9 cellular contexts compared by ENCODE assay signal in genomic region chr16:30065943-30066881, GRCh38. TPM values are rescaled to one million over a fixed set of nuclear protein-coding genes. Genes with fewer than 3 reads are reported as not detected.
A peak's percentile ranks its signal among the peaks of the same experiment; 100 is the strongest.
DNase-seq lines count a peak whose midpoint lies in the region; ATAC-seq, FAIRE-seq and TF ChIP-seq lines count a peak whose summit lies in the region.
"Had no signal": no experiment of that assay in that cellular context is flagged by ENCODE, and none has a peak within 500 bp of the region (broad histone marks: within the 10 kb centered on the region; RNA-seq: fewer than 3 reads in every experiment).

No MANE protein-coding gene starts in this region.

- H3K9me3 ChIP-seq in A549 (no peaks in the 10 kb centered on the region), T-helper 17 cell (ENCODE audit: control insufficient read depth, low read length, poor library complexity, severe bottlenecking) (no peaks in the 10 kb centered on the region), mucosa of stomach (ENCODE audit: control insufficient read depth, low read length) (no peaks in the 10 kb centered on the region)
- H3K9me3 ChIP-seq in effector memory CD4-positive, alpha-beta T cell (ENCODE audit: control insufficient read depth, low read length) = no peaks in the 10 kb centered on the region

- CTCF ChIA-PET in A549 (lab: Yijun Ruan, JAX) = interaction anchor here (3.3 to 9.9 kb wide), 5 partner anchors 11 to 34 kb away, joined by 13 to 119 read pairs (median 44); partner anchors contain the start of genes PPP4C, TBX6 and TLCD3B

- POLR2A ChIA-PET in A549 (lab: Yijun Ruan, JAX) = interaction anchor here (0.6 to 3.5 kb wide), 15 partner anchors 8 to 305 kb away, joined by 3 to 67 read pairs (median 7); partner anchors contain the start of genes CORO1A, KIF22, PAGR1 and PPP4C

- no peaks in the 10 kb centered on the region for H3K27me3 ChIP-seq in effector memory CD4-positive, alpha-beta T cell (replicated peaks; ENCODE audit: control insufficient read depth, insufficient read depth, low read length, poor library complexity, severe bottlenecking)
- H3K27me3 ChIP-seq in mucosa of stomach (ENCODE audit: control insufficient read depth, insufficient read depth, low read length) = no peaks in the 10 kb centered on the region

- TF ChIP-seq CTCF in A549 (IDR thresholded peaks at IDR 0.05) (no peak), type B pancreatic cell (conservative IDR thresholded peaks at IDR 0.05) (no peak)

- FAIRE-seq in A549 (lab: Jason Lieb, UNC) = no peak
- FAIRE-seq: islet of Langerhans had no signal

- DNase-seq in A549 (ENCODE audit: low read depth in 1 of 2, low spot score in 1 of 2) = peak in 1 of 2 experiments; percentile 43
- DNase-seq in T-helper 17 cell = no peak
- peak in 1 of 3 donors; percentile 20 for DNase-seq in effector memory CD4-positive, alpha-beta T cell
- DNase-seq in type B pancreatic cell (ENCODE audit: extremely low spot score, unreplicated experiment) = no peak
- no peak for DNase-seq in NK-92 (lab: John Stamatoyannopoulos, UW; ENCODE audit: unreplicated experiment)
- no peak for DNase-seq in cerebellar cortex (ENCODE audit: low spot score)

- peak overlapping the region; percentile 96 to 97 for H3K27ac ChIP-seq in A549
- peak overlapping the region; percentile 83 for H3K27ac ChIP-seq in effector memory CD4-positive, alpha-beta T cell (ENCODE audit: insufficient read depth, low read length, poor library complexity, severe bottlenecking)

- H3K36me3 ChIP-seq in effector memory CD4-positive, alpha-beta T cell (ENCODE audit: control insufficient read depth, insufficient read depth, low read length) = peaks cover 40% of the 10 kb centered on the region
- H3K36me3 ChIP-seq in mucosa of stomach (ENCODE audit: control insufficient read depth, insufficient read depth, low read length) = peaks cover 35% of the 10 kb centered on the region

- no peak for TF ChIP-seq EP300 in A549 (IDR thresholded peaks at IDR 0.05)

- no peak for TF ChIP-seq RAD21 in A549 (conservative IDR thresholded peaks at IDR 0.05 in 1 of 2, IDR thresholded peaks at IDR 0.05 in 1 of 2)

- peaks cover 34% of the 10 kb centered on the region for H3K4me1 ChIP-seq in A549
- peaks cover 33% of the 10 kb centered on the region for H3K4me1 ChIP-seq in effector memory CD4-positive, alpha-beta T cell (ENCODE audit: control insufficient read depth, insufficient read depth, low read length, poor library complexity, severe bottlenecking)
- H3K4me1 ChIP-seq in mucosa of stomach (ENCODE audit: control insufficient read depth, insufficient read depth, low read length) = peaks cover 46% of the 10 kb centered on the region

- peak overlapping the region; percentile 97 for H3K4me2 ChIP-seq in A549

- no peaks in the 10 kb centered on the region for H3K9me3 Mint-ChIP-seq in type B pancreatic cell

- H3K4me3 ChIP-seq in A549 = peak overlapping the region; percentile 73
- H3K4me3 ChIP-seq in effector memory CD4-positive, alpha-beta T cell (ENCODE audit: insufficient read depth, low read depth, low read length, poor library complexity, severe bottlenecking) = peak overlapping the region; percentile 98
- H3K4me3 ChIP-seq in mucosa of stomach (ENCODE audit: low read length) = peak overlapping the region; percentile 98

- H3K27me3 Mint-ChIP-seq in T-helper 17 cell (no peaks in the 10 kb centered on the region), type B pancreatic cell (no peaks in the 10 kb centered on the region)

- H3K4me3 Mint-ChIP-seq in T-helper 17 cell = peak overlapping the region; percentile 98
- H3K4me3 Mint-ChIP-seq in type B pancreatic cell = peak overlapping the region; percentile 92

- ATAC-seq in A549 = peak; percentile 7 to 23; a peak in 5 of 6 replicates
- ATAC-seq in GM21786 (IDR thresholded peaks at IDR 0.05; ENCODE audit: unreplicated experiment) = peak; percentile 1
- no peak for ATAC-seq in T-helper 17 cell

- TF ChIP-seq POLR2A in A549 (IDR thresholded peaks at IDR 0.05; ENCODE audit: low read length) = no peak

- WGBS in A549 (ENCODE audit: missing lambda C conversion rate) = 0% methylated on average over 26 of the region's 48 CpGs

- H3K27ac Mint-ChIP-seq in T-helper 17 cell (peak overlapping the region; percentile 96), type B pancreatic cell (peak overlapping the region; percentile 96)

- H3K36me3 Mint-ChIP-seq in T-helper 17 cell (ENCODE audit: low read depth) (no peaks in the 10 kb centered on the region), type B pancreatic cell (peaks cover 22% of the 10 kb centered on the region)

- H3K9ac ChIP-seq in mucosa of stomach (ENCODE audit: low read length) = peak overlapping the region; percentile 96

- peaks cover 26% of the 10 kb centered on the region for H3K4me1 Mint-ChIP-seq in T-helper 17 cell
- H3K4me1 Mint-ChIP-seq in type B pancreatic cell (ENCODE audit: unreplicated experiment) = peaks cover 8% of the 10 kb centered on the region

TF ChIP-seq in A549, 52 proteins besides CTCF, POLR2A, EP300 and RAD21 (continues in another document):
- TF ChIP-seq MAFK (IDR thresholded peaks at IDR 0.05; ENCODE audit: partially characterized antibody) (peak; percentile 7), MYC (IDR thresholded peaks at IDR 0.05; ENCODE audit: borderline replicate concordance, low read length) (no peak), CHD2 (IDR thresholded peaks at IDR 0.05; ENCODE audit: low read length, partially characterized antibody) (no peak), HOXA7 (CRISPR knock-in tag; IDR thresholded peaks at IDR 0.05) (peak; percentile 23; the same call in 1 of the 2 replicates), KDM5A (IDR thresholded peaks at IDR 0.05) (0 out of 2 replicates have a peak, but pooled peaks have one; percentile 37), PBX3 (IDR thresholded peaks at IDR 0.05) (no peak), ESRRA (IDR thresholded peaks at IDR 0.05; ENCODE audit: borderline replicate concordance, low read length) (0 out of 2 replicates have a peak, but pooled peaks have one; percentile 61), HDAC2 (IDR thresholded peaks at IDR 0.05) (0 out of 2 replicates have a peak, but pooled peaks have one; percentile 49), HOXB5 (CRISPR knock-in tag; IDR thresholded peaks at IDR 0.05) (no peak)

RNA-seq across cellular contexts. Expression of gene ALDOA, which starts 0.7 kb away (rescaled TPM):
- polyA plus RNA-seq in A549 (2011; rRNA removed) (741 and 761 TPM in 2 replicates), A549 (2017; fragmentation: RNase III; extraction: RNeasy Plus Mini Kit Qiagen cat#74134 plus additional on column Dnase treatment) (1,254 to 1,331 TPM (median 1,286 TPM) in 3 replicates)
- polyA plus RNA-seq in A549 (2012; cell fraction: cytosol; rRNA removed) = 1,311 and 1,575 TPM in 2 replicates
- polyA plus RNA-seq in A549 (2012; cell fraction: nucleus; rRNA removed) = 1,948 and 2,569 TPM in 2 replicates
- polyA minus RNA-seq in A549 (2011; rRNA and poly(A)+ RNA removed) = 1,184 and 1,372 TPM in 2 replicates
- total RNA-seq in T-helper 17 cell (100 to 1,000 TPM; 421 to 426 TPM), type B pancreatic cell (ENCODE audit: low replicate concordance) (620 and 1,017 TPM in 2 replicates)

RNA-seq across cellular contexts. Expression of gene PPP4C, which starts 9.6 kb away (rescaled TPM):
- polyA plus RNA-seq in A549 (2011; rRNA removed) (102 and 117 TPM in 2 replicates), A549 (2017; fragmentation: RNase III; extraction: RNeasy Plus Mini Kit Qiagen cat#74134 plus additional on column Dnase treatment) (107 to 117 TPM (median 115 TPM) in 3 replicates)
- 237 and 266 TPM in 2 replicates for polyA plus RNA-seq in A549 (2012; cell fraction: cytosol; rRNA removed)
- polyA plus RNA-seq in A549 (2012; cell fraction: nucleus; rRNA removed) = 236 and 260 TPM in 2 replicates
- polyA minus RNA-seq in A549 (2011; rRNA and poly(A)+ RNA removed) = 326 and 415 TPM in 2 replicates
- total RNA-seq in T-helper 17 cell (10 to 100 TPM; 80.8 to 89.3 TPM), type B pancreatic cell (ENCODE audit: low replicate concordance) (128 and 155 TPM in 2 replicates)

RNA-seq across cellular contexts. Expression of gene TBX6, which starts 25.5 kb away (rescaled TPM):
- polyA plus RNA-seq in A549 (2011; rRNA removed) = 0.11 and 0.14 TPM in 2 replicates
- 0.12 and 0.17 TPM in 2 replicates for polyA plus RNA-seq in A549 (2012; cell fraction: cytosol; rRNA removed)
- 0.39 and 0.49 TPM in 2 replicates for polyA plus RNA-seq in A549 (2012; cell fraction: nucleus; rRNA removed)
- 0.26 to 0.63 TPM (median 0.62 TPM) in 3 replicates for polyA plus RNA-seq in A549 (2017; fragmentation: RNase III; extraction: RNeasy Plus Mini Kit Qiagen cat#74134 plus additional on column Dnase treatment)
- polyA minus RNA-seq in A549 (2011; rRNA and poly(A)+ RNA removed) = 0.44 TPM in 1 of 2 replicates, not detected in the other
- total RNA-seq in T-helper 17 cell = under 1 TPM; 0.65 to 0.94 TPM
- total RNA-seq in type B pancreatic cell (ENCODE audit: low replicate concordance) = 1.6 TPM in 2 replicates

RNA-seq across cellular contexts. Expression of gene YPEL3, which starts 29.8 kb away (rescaled TPM):
- polyA plus RNA-seq in A549 (2011; rRNA removed) = 4.5 and 5.5 TPM in 2 replicates
- polyA plus RNA-seq in A549 (2012; cell fraction: cytosol; rRNA removed) = 7.5 and 11.3 TPM in 2 replicates
- polyA plus RNA-seq in A549 (2012; cell fraction: nucleus; rRNA removed) = 16.3 and 19.4 TPM in 2 replicates
- 6.1 to 8.3 TPM (median 8.1 TPM) in 3 replicates for polyA plus RNA-seq in A549 (2017; fragmentation: RNase III; extraction: RNeasy Plus Mini Kit Qiagen cat#74134 plus additional on column Dnase treatment)
- 1.8 and 2.0 TPM in 2 replicates for polyA minus RNA-seq in A549 (2011; rRNA and poly(A)+ RNA removed)
- total RNA-seq in T-helper 17 cell = 100 to 1,000 TPM in 1 of 2 donors, 10 to 100 TPM in 1; 94.9 to 131 TPM
- total RNA-seq in type B pancreatic cell (ENCODE audit: low replicate concordance) = 37.9 and 61.9 TPM in 2 replicates

RNA-seq across cellular contexts. Expression of gene TLCD3B, which starts 35.1 kb away (rescaled TPM):
- polyA plus RNA-seq in A549 (2011; rRNA removed) (0.16 and 0.30 TPM in 2 replicates), A549 (2017; fragmentation: RNase III; extraction: RNeasy Plus Mini Kit Qiagen cat#74134 plus additional on column Dnase treatment) (0.35 to 0.71 TPM (median 0.68 TPM) in 3 replicates)
- polyA plus RNA-seq in A549 (2012; cell fraction: cytosol; rRNA removed) = 0.52 and 0.75 TPM in 2 replicates
- polyA plus RNA-seq in A549 (2012; cell fraction: nucleus; rRNA removed) = 1.6 and 2.7 TPM in 2 replicates
- 0.49 TPM in 1 of 2 replicates, not detected in the other for polyA minus RNA-seq in A549 (2011; rRNA and poly(A)+ RNA removed)
- total RNA-seq in T-helper 17 cell (not detected), type B pancreatic cell (ENCODE audit: low replicate concordance) (0.31 and 2.1 TPM in 2 replicates)
